In genomic region chr16:51359141-51359960, GRCh38 we compare ENCODE assay signal across 13 cellular contexts.
DNase-seq lines count a peak whose midpoint lies in the region; ATAC-seq and TF ChIP-seq lines count a peak whose summit lies in the region.
"Had no signal": no experiment of that assay in that cellular context is flagged by ENCODE, and none has a peak within 500 bp of the region (broad histone marks: within the 10 kb centered on the region; RNA-seq: fewer than 3 reads in every experiment).

No MANE protein-coding gene starts in this region.

- peaks cover 43% of the 10 kb centered on the region for H3K4me1 Mint-ChIP-seq in endodermal cell
- H3K4me1 Mint-ChIP-seq in activated T-cell treated with anti-CD3 and anti-CD28 coated beads, Interleukin-2, amount 50 U/mL, for 4 hours (ENCODE audit: low read depth), result no peaks in the 10 kb centered on the region

- peak overlapping the region; percentile 83 for H3K27ac ChIP-seq in endodermal cell (ENCODE audit: low read depth, low read length)
- no peak overlapping the region for H3K27ac ChIP-seq in thoracic aorta
- H3K27ac ChIP-seq: HL-60, upper lobe of left lung had no signal

- H3K4me1 ChIP-seq in endodermal cell (ENCODE audit: control insufficient read depth, insufficient read depth, low read length) (no peaks in the 10 kb centered on the region), thoracic aorta (ENCODE audit: control insufficient read depth in 1 of 2, low read depth in 2 of 2) (no peaks in the 10 kb centered on the region)
- H3K4me1 ChIP-seq: upper lobe of left lung had no signal

- peak overlapping the region; percentile 33 for H3K27ac Mint-ChIP-seq in endodermal cell
- H3K27ac Mint-ChIP-seq: T-helper 1 cell treated with Interleukin-12 subunit alpha and Interleukin-12 subunit beta and Interleukin-4 antibody, amounts not matched to agents 30 μg/mL and 1 μg/mL, for 36 hours had no signal

- WGBS in endodermal cell (ENCODE audit: insufficient coverage in 1 of 2, insufficient read length in 1 of 2), 2 experiments, result 40 to 61% methylated on average over 15 to 17 of the region's 17 CpGs

- no peaks in the 10 kb centered on the region for H3K9me3 ChIP-seq in endodermal cell (ENCODE audit: control insufficient read depth, low read length)
- no peaks in the 10 kb centered on the region for H3K9me3 ChIP-seq in thoracic aorta
- H3K9me3 ChIP-seq: upper lobe of left lung had no signal

- ATAC-seq in thoracic aorta (ENCODE audit: insufficient number of reproducible peaks, low FRiP score, low read depth) (peak; percentile 7), GM18907 (IDR thresholded peaks at IDR 0.05; ENCODE audit: unreplicated experiment) (no peak)
- ATAC-seq in activated T-cell treated with anti-CD3 and anti-CD28 coated beads, Interleukin-2, amount 50 U/mL, for 4 hours, result no peak
- ATAC-seq: GM12878 had no signal

- H3K9ac ChIP-seq in endodermal cell (ENCODE audit: extremely low read depth, low read length, poor library complexity, severe bottlenecking), result no peak overlapping the region

- no peaks in the 10 kb centered on the region for H3K36me3 Mint-ChIP-seq in endodermal cell (ENCODE audit: low read depth)
- no peaks in the 10 kb centered on the region for H3K36me3 Mint-ChIP-seq in activated T-cell treated with anti-CD3 and anti-CD28 coated beads, Interleukin-2, amount 50 U/mL, for 4 hours (ENCODE audit: insufficient read depth)

- H3K36me3 ChIP-seq in endodermal cell (ENCODE audit: control insufficient read depth, insufficient read depth, low read length) (no peaks in the 10 kb centered on the region), thoracic aorta (no peaks in the 10 kb centered on the region)
- H3K36me3 ChIP-seq: upper lobe of left lung had no signal

- H3K4me3 ChIP-seq in endodermal cell (ENCODE audit: low read length) (no peak overlapping the region), thoracic aorta (no peak overlapping the region)
- H3K4me3 ChIP-seq: GM12878, upper lobe of left lung had no signal

- H3K9me3 Mint-ChIP-seq in endodermal cell, result no peaks in the 10 kb centered on the region
- H3K9me3 Mint-ChIP-seq in activated T-cell treated with anti-CD3 and anti-CD28 coated beads, Interleukin-2, amount 50 U/mL, for 4 hours, result no peaks in the 10 kb centered on the region
- H3K9me3 Mint-ChIP-seq: T-helper 1 cell treated with Interleukin-12 subunit alpha and Interleukin-12 subunit beta and Interleukin-4 antibody, amounts not matched to agents 30 μg/mL and 1 μg/mL, for 36 hours had no signal

- no peak overlapping the region for H3K4me3 Mint-ChIP-seq in endodermal cell
- H3K4me3 Mint-ChIP-seq in activated T-cell treated with anti-CD3 and anti-CD28 coated beads, Interleukin-2, amount 50 U/mL, for 4 hours, result no peak overlapping the region
- H3K4me3 Mint-ChIP-seq: T-helper 1 cell treated with Interleukin-12 subunit alpha and Interleukin-12 subunit beta and Interleukin-4 antibody, amounts not matched to agents 30 μg/mL and 1 μg/mL, for 36 hours had no signal

- no peaks in the 10 kb centered on the region for H3K27me3 Mint-ChIP-seq in endodermal cell (ENCODE audit: insufficient read depth)
- no peaks in the 10 kb centered on the region for H3K27me3 Mint-ChIP-seq in activated T-cell treated with anti-CD3 and anti-CD28 coated beads, Interleukin-2, amount 50 U/mL, for 4 hours (ENCODE audit: low read depth)

- H3K27me3 ChIP-seq in endodermal cell (ENCODE audit: control insufficient read depth, insufficient read depth, low read length, poor library complexity, severe bottlenecking) (no peaks in the 10 kb centered on the region), thoracic aorta (replicated peaks; ENCODE audit: insufficient read depth) (no peaks in the 10 kb centered on the region)
- H3K27me3 ChIP-seq: upper lobe of left lung had no signal

- peak; percentile 40 for DNase-seq in NCI-H2196 (lab: John Stamatoyannopoulos, UW; ENCODE audit: unreplicated experiment)
- peak; percentile 72 for DNase-seq in endodermal cell
- peak; percentile 85 for DNase-seq in medulla oblongata (ENCODE audit: extremely low spot score)
- DNase-seq in thoracic aorta (ENCODE audit: low spot score), result no peak
- no peak for DNase-seq in activated T-cell treated with anti-CD3 and anti-CD28 coated beads, Interleukin-2, amount 50 U/mL, for 4 hours
- DNase-seq in stimulated activated CD4-positive, alpha-beta T cell treated with anti-CD3 and anti-CD28 coated beads, Interleukin-1b, Interleukin-23, amount 100 ng/mL, for 48 hours, result no peak
- DNase-seq: DMS 273 treated with DMSO at 0.1 percent for 48 hours, NCI-H1092 treated with DMSO at 0.1 percent for 48 hours, upper lobe of left lung had no signal

- TF ChIP-seq CTCF in endodermal cell (conservative IDR thresholded peaks at IDR 0.05) (no peak), thoracic aorta (IDR thresholded peaks at IDR 0.05) (no peak)

Comparison
In these comparisons a context has a peak if more than half of its experiments do, and no peak if none do; other contexts are left out.
1. DNase-seq: peak in NCI-H2196 (single experiment), endodermal cell (single experiment) and medulla oblongata (single experiment); none in thoracic aorta (single experiment), activated T-cell treated with anti-CD3 and anti-CD28 coated beads, Interleukin-2, amount 50 U/mL, for 4 hours (single experiment) and stimulated activated CD4-positive, alpha-beta T cell treated with anti-CD3 and anti-CD28 coated beads, Interleukin-1b, Interleukin-23, amount 100 ng/mL, for 48 hours (single experiment).